13 cellular contexts compared by ENCODE assay signal in the genomic region with DNA sequence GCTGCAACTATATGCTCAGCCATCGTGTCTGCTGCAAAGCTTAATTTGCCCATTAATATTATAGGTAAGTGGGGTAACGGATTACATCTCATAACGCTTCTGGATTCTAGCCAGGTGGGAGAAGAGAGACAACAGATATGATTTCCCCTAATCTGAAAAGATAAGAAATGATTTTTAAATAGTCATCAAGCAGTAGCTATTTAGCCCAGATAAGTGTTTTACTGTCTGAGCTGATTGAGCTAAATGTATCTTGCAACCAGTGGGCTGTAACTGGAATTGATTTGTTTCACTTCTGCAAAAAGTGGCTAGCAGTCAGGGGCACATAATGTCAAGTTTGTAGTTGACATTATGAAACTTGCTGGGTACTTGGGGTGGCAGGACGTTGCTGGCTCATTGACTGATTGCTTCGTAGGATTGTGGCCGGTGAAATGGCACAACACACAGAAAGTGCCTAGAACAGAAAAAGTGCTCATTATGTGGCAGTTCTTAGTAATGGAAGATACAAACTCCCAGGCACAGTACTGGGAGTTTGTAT. TPM values are rescaled to one million over a fixed set of nuclear protein-coding genes. Genes with fewer than 3 reads are reported as not detected.
DNase-seq lines count a peak whose midpoint lies in the region; ATAC-seq and TF ChIP-seq lines count a peak whose summit lies in the region.
"Had no signal": no experiment of that assay in that cellular context is flagged by ENCODE, and none has a peak within 500 bp of the region (broad histone marks: within the 10 kb centered on the region; RNA-seq: fewer than 3 reads in every experiment).

No MANE protein-coding gene starts in this region.

- H3K27me3 ChIP-seq in GM06990 (replicated peaks; ENCODE audit: control insufficient read depth, insufficient read depth, low read length): no peaks in the 10 kb centered on the region
- H3K27me3 ChIP-seq in OCI-LY3 (ENCODE audit: low read depth, low read length): no peaks in the 10 kb centered on the region
- H3K27me3 ChIP-seq: body of pancreas, gastrocnemius medialis had no signal

- H2AFZ ChIP-seq in OCI-LY3 (ENCODE audit: low read depth, low read length): no peak overlapping the region

- peaks cover 12% of the 10 kb centered on the region for H4K20me1 ChIP-seq in OCI-LY3 (ENCODE audit: insufficient read depth, low read length)

- H3K36me3 Mint-ChIP-seq in chondrocyte (ENCODE audit: low read depth): peaks cover 26% of the 10 kb centered on the region

- no peaks in the 10 kb centered on the region for H3K9me3 Mint-ChIP-seq in chondrocyte (ENCODE audit: low read depth)
- H3K9me3 Mint-ChIP-seq: CD4-positive, alpha-beta memory T cell; naive thymus-derived CD8-positive, alpha-beta T cell had no signal

- H3K27ac Mint-ChIP-seq in chondrocyte (ENCODE audit: unreplicated experiment): no peak overlapping the region

- H3K79me2 ChIP-seq in OCI-LY3 (ENCODE audit: low read length): no peaks in the 10 kb centered on the region

- no peak overlapping the region for H3K9ac ChIP-seq in OCI-LY3 (ENCODE audit: low read length)

- ATAC-seq in GM19438 (IDR thresholded peaks at IDR 0.05; ENCODE audit: low read depth, unreplicated experiment) (peak; percentile 69), HG03045 (IDR thresholded peaks at IDR 0.05; ENCODE audit: unreplicated experiment) (peak; percentile 77)
- ATAC-seq: body of pancreas, gastrocnemius medialis had no signal

- H3K4me1 ChIP-seq in OCI-LY3 (ENCODE audit: low read length): peaks cover 41% of the 10 kb centered on the region
- H3K4me1 ChIP-seq: body of pancreas had no signal

- DNase-seq in GM06990 (ENCODE audit: extremely low read depth, insufficient read length) (peak; percentile 44), chondrocyte (ENCODE audit: low spot score) (no peak), middle frontal gyrus (ENCODE audit: extremely low spot score, low spot score) (no peak), NCI-H69 (lab: John Stamatoyannopoulos, UW) (no peak), NCI-H1105 (lab: John Stamatoyannopoulos, UW) (no peak)
- DNase-seq: CD4-positive, alpha-beta memory T cell; gastrocnemius medialis; H7 had no signal

- peak overlapping the region; percentile 33 for H3K27ac ChIP-seq in OCI-LY3 (ENCODE audit: low read length)
- H3K27ac ChIP-seq: body of pancreas, gastrocnemius medialis had no signal

- peak overlapping the region; percentile 57 for H3K4me2 ChIP-seq in OCI-LY3 (ENCODE audit: low read length)

- H3K4me3 ChIP-seq in GM06990 (replicated peaks; ENCODE audit: low read depth, low read length): no peak overlapping the region
- H3K4me3 ChIP-seq in OCI-LY3 (ENCODE audit: low read length): peak overlapping the region; percentile 38; the same call in 1 of the 2 replicates
- H3K4me3 ChIP-seq: body of pancreas, gastrocnemius medialis had no signal

- no peak overlapping the region for H3K4me3 Mint-ChIP-seq in chondrocyte (ENCODE audit: unreplicated experiment)
- H3K4me3 Mint-ChIP-seq: CD4-positive, alpha-beta memory T cell; naive thymus-derived CD8-positive, alpha-beta T cell had no signal

- H3K36me3 ChIP-seq in GM06990 (ENCODE audit: control insufficient read depth, insufficient read depth, low read length): peaks cover 24% of the 10 kb centered on the region
- peaks cover 55% of the 10 kb centered on the region for H3K36me3 ChIP-seq in OCI-LY3 (replicated peaks; ENCODE audit: low read depth, low read length)

- H3K4me1 Mint-ChIP-seq in chondrocyte (ENCODE audit: low read depth): no peaks in the 10 kb centered on the region

- H3K27me3 Mint-ChIP-seq in chondrocyte (ENCODE audit: low read depth): no peaks in the 10 kb centered on the region
- H3K27me3 Mint-ChIP-seq: CD4-positive, alpha-beta memory T cell; naive thymus-derived CD8-positive, alpha-beta T cell had no signal

- TF ChIP-seq CTCF in GM06990 (IDR thresholded peaks at IDR 0.05; ENCODE audit: insufficient read depth, low read length, poor library complexity, severe bottlenecking) (no peak), OCI-LY3 (IDR thresholded peaks at IDR 0.05; ENCODE audit: low read depth, low read length) (no peak), chondrocyte (IDR thresholded peaks at IDR 0.05) (no peak)

- no peaks in the 10 kb centered on the region for H3K9me3 ChIP-seq in OCI-LY3 (ENCODE audit: insufficient read depth, low read length)
- H3K9me3 ChIP-seq: body of pancreas, gastrocnemius medialis had no signal

RNA-seq across cellular contexts. Expression of a gene that starts 18.5 kb away (rescaled TPM):
- 38.5 to 43.7 TPM (median 39.2 TPM) in 3 replicates for total RNA-seq in chondrocyte

RNA-seq across cellular contexts. Expression of a gene that starts 18.9 kb away (rescaled TPM):
- total RNA-seq in chondrocyte: 28.9 to 35.1 TPM (median 29.8 TPM) in 3 replicates
